ENCODE assay signal across 9 cellular contexts in genomic region chr2:102664439-102665042, GRCh38. TPM values are rescaled to one million over a fixed set of nuclear protein-coding genes. Genes with fewer than 3 reads are reported as not detected.
DNase-seq lines count a peak whose midpoint lies in the region; ATAC-seq, FAIRE-seq and TF ChIP-seq lines count a peak whose summit lies in the region.
"Had no signal": no experiment of that assay in that cellular context is flagged by ENCODE, and none has a peak within 500 bp of the region (broad histone marks: within the 10 kb centered on the region; RNA-seq: fewer than 3 reads in every experiment).

No MANE protein-coding gene starts in this region.

- TF ChIP-seq CTCF in AG10803 (conservative IDR thresholded peaks at IDR 0.05; ENCODE audit: low read length) (no peak), hepatocyte (IDR thresholded peaks at IDR 0.05; ENCODE audit: poor library complexity) (no peak), D721Med (IDR thresholded peaks at IDR 0.05; ENCODE audit: insufficient read depth, missing control alignments) (no peak), osteocyte (IDR thresholded peaks at IDR 0.05) (no peak)

- no peaks in the 10 kb centered on the region for H3K36me3 Mint-ChIP-seq in T-helper 2 cell treated with Interferon-gamma antibody and Interleukin-4, amounts not matched to agents 5 μg/mL and 100 μg/mL, for 36 hours (ENCODE audit: low read depth)
- H3K36me3 Mint-ChIP-seq in osteocyte (ENCODE audit: unreplicated experiment), result no peaks in the 10 kb centered on the region

- no peaks in the 10 kb centered on the region for H3K27me3 Mint-ChIP-seq in T-helper 2 cell treated with Interferon-gamma antibody and Interleukin-4, amounts not matched to agents 5 μg/mL and 100 μg/mL, for 36 hours (ENCODE audit: low read depth)
- H3K27me3 Mint-ChIP-seq in osteocyte (ENCODE audit: unreplicated experiment), result peaks cover 11% of the 10 kb centered on the region

- H3K27ac ChIP-seq in hepatocyte, result peak overlapping the region; percentile 5

- H3K4me3 ChIP-seq in AG10803 (ENCODE audit: low read length), result no peak overlapping the region
- no peak overlapping the region for H3K4me3 ChIP-seq in hepatocyte

- no peaks in the 10 kb centered on the region for H3K9me3 Mint-ChIP-seq in T-helper 2 cell treated with Interferon-gamma antibody and Interleukin-4, amounts not matched to agents 5 μg/mL and 100 μg/mL, for 36 hours
- H3K9me3 Mint-ChIP-seq in osteocyte (ENCODE audit: unreplicated experiment), result no peaks in the 10 kb centered on the region

- H3K4me2 ChIP-seq in hepatocyte, result no peak overlapping the region

- peaks cover 13% of the 10 kb centered on the region for H3K4me1 Mint-ChIP-seq in T-helper 2 cell treated with Interferon-gamma antibody and Interleukin-4, amounts not matched to agents 5 μg/mL and 100 μg/mL, for 36 hours (ENCODE audit: low read depth)
- H3K4me1 Mint-ChIP-seq in osteocyte (ENCODE audit: unreplicated experiment), result no peaks in the 10 kb centered on the region

- no peak overlapping the region for H2AFZ ChIP-seq in hepatocyte

- H3K9me2 ChIP-seq in hepatocyte (replicated peaks; ENCODE audit: insufficient read depth), result no peaks in the 10 kb centered on the region

- H3K4me1 ChIP-seq in hepatocyte (ENCODE audit: insufficient read depth), result no peaks in the 10 kb centered on the region

- H3K9me3 ChIP-seq in hepatocyte (ENCODE audit: low read depth), result no peaks in the 10 kb centered on the region

- H3K36me3 ChIP-seq in hepatocyte (replicated peaks; ENCODE audit: insufficient read depth, low read depth), result no peaks in the 10 kb centered on the region

- 65% methylated on average over 2 of the region's 2 CpGs for WGBS in hepatocyte (ENCODE audit: low lambda C conversion rate, missing lambda C conversion rate)

- H3K27ac Mint-ChIP-seq in T-helper 2 cell treated with Interferon-gamma antibody and Interleukin-4, amounts not matched to agents 5 μg/mL and 100 μg/mL, for 36 hours, result no peak overlapping the region
- no peak overlapping the region for H3K27ac Mint-ChIP-seq in osteocyte (ENCODE audit: unreplicated experiment)

- no peaks in the 10 kb centered on the region for H3K79me2 ChIP-seq in hepatocyte

- H4K20me1 ChIP-seq in hepatocyte (ENCODE audit: insufficient read depth, poor library complexity, severe bottlenecking), result no peaks in the 10 kb centered on the region

- ATAC-seq in GM21619 (IDR thresholded peaks at IDR 0.05; ENCODE audit: unreplicated experiment) (peak; percentile 45), HG03097 (IDR thresholded peaks at IDR 0.05; ENCODE audit: low FRiP score, unreplicated experiment) (no peak)

- DNase-seq in AG10803 (ENCODE audit: low read depth) (peak; percentile 3), hepatocyte (ENCODE audit: low spot score) (peak; percentile 76), D721Med (ENCODE audit: insufficient read length, low spot score) (no peak), osteocyte (ENCODE audit: extremely low spot score, unreplicated experiment) (no peak), NCI-H345 treated with DMSO at 0.1 percent for 48 hours (lab: John Stamatoyannopoulos, UW; ENCODE audit: unreplicated experiment) (no peak)
- peak; percentile 60 for DNase-seq in T-helper 2 cell treated with Interferon-gamma antibody and Interleukin-4, amounts not matched to agents 5 μg/mL and 100 μg/mL, for 36 hours (ENCODE audit: low spot score)

- no peak for FAIRE-seq in D721Med (lab: Jason Lieb, UNC)

- H3K27me3 ChIP-seq in hepatocyte, result no peaks in the 10 kb centered on the region

- no peak overlapping the region for H3K4me3 Mint-ChIP-seq in T-helper 2 cell treated with Interferon-gamma antibody and Interleukin-4, amounts not matched to agents 5 μg/mL and 100 μg/mL, for 36 hours
- H3K4me3 Mint-ChIP-seq in osteocyte (ENCODE audit: unreplicated experiment), result no peak overlapping the region

RNA-seq across cellular contexts. Expression of gene SLC9A2, which starts 45.2 kb away (rescaled TPM):
- total RNA-seq in hepatocyte, result 2.1 and 2.7 TPM in 2 replicates
- 0.52 and 1.1 TPM in 2 replicates for polyA plus RNA-seq in hepatocyte
- total RNA-seq in osteocyte, result not detected in 2 replicates
- total RNA-seq: mononuclear cell had no signal

Comparison
In these comparisons a context has a peak if more than half of its experiments do, and no peak if none do; other contexts are left out.
1. DNase-seq: peak in AG10803 (single experiment), T-helper 2 cell treated with Interferon-gamma antibody and Interleukin-4, amounts not matched to agents 5 μg/mL and 100 μg/mL, for 36 hours (single experiment) and hepatocyte (single experiment); none in D721Med (single experiment), osteocyte (single experiment) and NCI-H345 treated with DMSO at 0.1 percent for 48 hours (single experiment).